In genomic region chr9:95176755-95177319, GRCh38 we compare ENCODE assay signal across 15 cellular contexts.
A peak's percentile ranks its signal among the peaks of the same experiment; 100 is the strongest.
DNase-seq lines count a peak whose midpoint lies in the region; ATAC-seq, FAIRE-seq and TF ChIP-seq lines count a peak whose summit lies in the region.
"Had no signal": no experiment of that assay in that cellular context is flagged by ENCODE, and none has a peak within 500 bp of the region (broad histone marks: within the 10 kb centered on the region; RNA-seq: fewer than 3 reads in every experiment).

No MANE protein-coding gene starts in this region.

- H2AFZ ChIP-seq in IMR-90 (replicated peaks; ENCODE audit: low read length, poor library complexity), result no peak overlapping the region
- no peak overlapping the region for H2AFZ ChIP-seq in H9 (ENCODE audit: low read length)

- ATAC-seq in IMR-90 (ENCODE audit: low read depth) (no peak), HG03159 (IDR thresholded peaks at IDR 0.05; ENCODE audit: unreplicated experiment) (no peak)
- ATAC-seq: A549; CD8-positive, alpha-beta T cell had no signal

- no peaks in the 10 kb centered on the region; a peak in 1 of 4 replicates for H3K79me1 ChIP-seq in IMR-90 (ENCODE audit: low read depth in 1 of 2, low read length in 2 of 2)
- no peaks in the 10 kb centered on the region for H3K79me1 ChIP-seq in H9 (ENCODE audit: insufficient read depth, low read depth, low read length, poor library complexity, severe bottlenecking)

- TF ChIP-seq CTCF in IMR-90 (conservative IDR thresholded peaks at IDR 0.05; ENCODE audit: low read depth, low read length) (no peak), H9 (conservative IDR thresholded peaks at IDR 0.05) (no peak)

- H3K36me3 ChIP-seq in IMR-90 (ENCODE audit: control insufficient read depth, insufficient read depth, low read length) (no peaks in the 10 kb centered on the region), stomach smooth muscle (ENCODE audit: control insufficient read depth in 2 of 2, insufficient read depth in 2 of 2, low read length in 2 of 2) (no peaks in the 10 kb centered on the region)

- H4K91ac ChIP-seq in IMR-90 (ENCODE audit: insufficient read depth, low read depth, low read length), result no peak overlapping the region
- H4K91ac ChIP-seq in H9 (ENCODE audit: insufficient read length, low read depth, low read length), result no peak overlapping the region

- no peak overlapping the region for H3K9ac ChIP-seq in IMR-90 (ENCODE audit: low read depth, low read length)
- no peak overlapping the region for H3K9ac ChIP-seq in stomach smooth muscle (ENCODE audit: low read length in 2 of 2)
- no peak overlapping the region for H3K9ac ChIP-seq in H9 (ENCODE audit: extremely low read depth, insufficient read length, low read length)

- in situ Hi-C loops in IMR-90 (cut with MboI; ENCODE audit: low sequenced_read_pairs), result no loop called here

- H3K27me3 ChIP-seq in IMR-90 (ENCODE audit: control insufficient read depth, insufficient read depth, low read length) (no peaks in the 10 kb centered on the region), stomach smooth muscle (ENCODE audit: control insufficient read depth in 1 of 2, insufficient read depth in 2 of 2, low read length in 2 of 2) (no peaks in the 10 kb centered on the region), H9 (ENCODE audit: insufficient read depth, low read length) (no peaks in the 10 kb centered on the region)

- no peak for TF ChIP-seq POLR2A in IMR-90 (IDR thresholded peaks at IDR 0.05; ENCODE audit: low read depth, low read length)

- dilution Hi-C loops in IMR-90 (cut with HindIII; ENCODE audit: low sequenced_read_pairs, unreplicated experiment), result no loop called here

- H2BK120ac ChIP-seq in IMR-90 (ENCODE audit: low read depth, low read length), result no peak overlapping the region
- no peak overlapping the region for H2BK120ac ChIP-seq in H9 (ENCODE audit: low read depth, low read length, poor library complexity, severe bottlenecking)

- H3K4me1 ChIP-seq in IMR-90 (ENCODE audit: control insufficient read depth, insufficient read depth, low read length) (no peaks in the 10 kb centered on the region), stomach smooth muscle (ENCODE audit: control insufficient read depth, insufficient read depth, low read length) (peaks cover 7% of the 10 kb centered on the region), H9 (ENCODE audit: insufficient read depth, low read length) (peaks cover 3% of the 10 kb centered on the region; the same call in 1 of the 2 replicates)
- H3K4me1 ChIP-seq: A549 had no signal

- H3K4me3 Mint-ChIP-seq in H9, result no peak overlapping the region
- H3K4me3 Mint-ChIP-seq: CD14-positive monocyte; CD8-positive, alpha-beta T cell; IgD-negative memory B cell had no signal

- TF ChIP-seq RAD21 in IMR-90 (IDR thresholded peaks at IDR 0.05; ENCODE audit: low read length), result no peak

- H3K4ac ChIP-seq in IMR-90 (ENCODE audit: low read depth, low read length) (peak overlapping the region; percentile 16; the same call in 1 of the 2 replicates), H9 (ENCODE audit: low read depth, low read length) (no peak overlapping the region)

- H3K4me2 ChIP-seq in IMR-90 (ENCODE audit: low read depth, low read length) (no peak overlapping the region), H9 (ENCODE audit: insufficient read depth, insufficient read length, low read length) (no peak overlapping the region)
- H3K4me2 ChIP-seq: A549 had no signal

- H3K9me3 ChIP-seq in IMR-90 (ENCODE audit: control insufficient read depth, insufficient read depth, low read length), result no peaks in the 10 kb centered on the region
- no peaks in the 10 kb centered on the region for H3K9me3 ChIP-seq in stomach smooth muscle (ENCODE audit: control insufficient read depth in 2 of 2, low read length in 2 of 2)
- H3K9me3 ChIP-seq in H9 (ENCODE audit: control insufficient read depth, low read depth, low read length), result no peaks in the 10 kb centered on the region
- H3K9me3 ChIP-seq: A549 had no signal

- 88% methylated on average over 2 of the region's 4 CpGs; no CpG with 5 or more reads in 1 of the 2 experiments for WGBS in IMR-90 (ENCODE audit: extremely low coverage in 2 of 2, insufficient read length in 1 of 2), 2 experiments
- WGBS in H9 (ENCODE audit: extremely low coverage, insufficient read length, low lambda C conversion rate), result no CpG with 5 or more reads among the region's 4 CpGs

- no peak overlapping the region for H3K14ac ChIP-seq in IMR-90 (replicated peaks; ENCODE audit: low read depth, low read length)
- H3K14ac ChIP-seq in H9 (ENCODE audit: insufficient read depth, low read length), result no peak overlapping the region

- H4K20me1 ChIP-seq in IMR-90 (ENCODE audit: insufficient read depth, low read length), result no peaks in the 10 kb centered on the region
- peaks cover 3% of the 10 kb centered on the region for H4K20me1 ChIP-seq in H9 (ENCODE audit: control insufficient read depth, insufficient read depth, insufficient read length)

- H3K4me1 Mint-ChIP-seq in H9, result peaks cover 17% of the 10 kb centered on the region in 2 experiments
- H3K4me1 Mint-ChIP-seq: CD14-positive monocyte, IgD-negative memory B cell had no signal

- DNase-seq in IMR-90 (no peak), NCI-H2171 treated with DMSO at 0.1 percent for 48 hours (lab: John Stamatoyannopoulos, UW) (peak; percentile 65), H9 (no peak), NCI-H748 treated with DMSO at 0.1 percent for 48 hours (lab: John Stamatoyannopoulos, UW) (no peak)
- DNase-seq: CD8-positive, alpha-beta T cell; COR-L47; DMS53; GF-D8 had no signal

- no peak overlapping the region for H3K18ac ChIP-seq in IMR-90 (ENCODE audit: low read depth, low read length)
- no peak overlapping the region for H3K18ac ChIP-seq in H9 (ENCODE audit: insufficient read length, low read depth, low read length)

- FAIRE-seq in islet of Langerhans (lab: Jason Lieb, UNC), result peak; percentile 99
- FAIRE-seq: A549, D721Med had no signal

- H3K23me2 ChIP-seq in H9 (ENCODE audit: insufficient read length, low read depth, low read length, poor library complexity, severe bottlenecking), result no peaks in the 10 kb centered on the region

- H2AK5ac ChIP-seq in IMR-90 (ENCODE audit: low read depth, low read length), result no peak overlapping the region
- H2AK5ac ChIP-seq in H9 (ENCODE audit: insufficient read length, low read length), result no peak overlapping the region

- POLR2A ChIA-PET in IMR-90 (lab: Charles Lee; ENCODE audit: unreplicated experiment), result interaction anchor here (0.6 kb wide), 1 partner anchor 296 kb away, joined by 4 read pairs; no protein-coding TSS in a partner anchor

- no peaks in the 10 kb centered on the region for H3K9me3 Mint-ChIP-seq in H9
- H3K9me3 Mint-ChIP-seq: CD14-positive monocyte; CD8-positive, alpha-beta T cell; IgD-negative memory B cell had no signal

- no peak overlapping the region for H4K5ac ChIP-seq in IMR-90 (ENCODE audit: low read depth, low read length)
- H4K5ac ChIP-seq in H9 (ENCODE audit: insufficient read length, low read depth, low read length), result no peak overlapping the region

- intact Hi-C loops in IMR-90 (cut with micrococcal nuclease), result no loop called here

- no peaks in the 10 kb centered on the region for H3K36me3 Mint-ChIP-seq in H9 (ENCODE audit: insufficient read depth in 1 of 3, low read depth in 3 of 3)
- H3K36me3 Mint-ChIP-seq: CD14-positive monocyte; CD8-positive, alpha-beta T cell; IgD-negative memory B cell had no signal

- no peak overlapping the region for H3T11ph ChIP-seq in H9 (ENCODE audit: low read length)

- peaks cover 2% of the 10 kb centered on the region; the same call in 1 of the 2 replicates for H3K9me1 ChIP-seq in IMR-90 (ENCODE audit: insufficient read depth, low read length)

- H2BK20ac ChIP-seq in IMR-90 (ENCODE audit: low read depth, low read length), result no peak overlapping the region
- H2BK20ac ChIP-seq in H9 (ENCODE audit: low read depth, low read length, poor library complexity, severe bottlenecking), result no peak overlapping the region

- H3K79me2 ChIP-seq in H9 (ENCODE audit: insufficient read depth, low read length), result no peaks in the 10 kb centered on the region

- no peaks in the 10 kb centered on the region for H3K27me3 Mint-ChIP-seq in H9 (ENCODE audit: low read depth)
- H3K27me3 Mint-ChIP-seq: IgD-negative memory B cell had no signal

- H3K56ac ChIP-seq in IMR-90 (ENCODE audit: extremely low read depth, insufficient read depth, low read length) (no peak overlapping the region), H9 (ENCODE audit: insufficient read length, low read depth, low read length) (no peak overlapping the region)

- no peak overlapping the region for H2AK9ac ChIP-seq in IMR-90 (replicated peaks; ENCODE audit: low read depth, low read length, poor library complexity)

- H2BK5ac ChIP-seq in IMR-90 (ENCODE audit: low read depth, low read length, poor library complexity, severe bottlenecking), result no peak overlapping the region
- no peak overlapping the region for H2BK5ac ChIP-seq in H9 (ENCODE audit: insufficient read length, low read length)

- no peak overlapping the region for H2BK12ac ChIP-seq in H9 (ENCODE audit: insufficient read length, low read depth, low read length)

- no peak overlapping the region for H3K27ac Mint-ChIP-seq in H9
- H3K27ac Mint-ChIP-seq: CD8-positive, alpha-beta T cell; IgD-negative memory B cell had no signal

- CTCF ChIA-PET in IMR-90 (lab: Yijun Ruan, JAX), result no interaction called here

- H3K27ac ChIP-seq in IMR-90 (ENCODE audit: insufficient read depth, low read length) (no peak overlapping the region), stomach smooth muscle (ENCODE audit: low read length) (peak overlapping the region; percentile 50), H9 (ENCODE audit: insufficient read length, low read depth, low read length) (no peak overlapping the region)
- H3K27ac ChIP-seq: A549 had no signal

- H3K23ac ChIP-seq in IMR-90 (ENCODE audit: low read depth, low read length) (no peak overlapping the region), H9 (ENCODE audit: insufficient read length, low read depth, low read length) (no peak overlapping the region)

- H2BK15ac ChIP-seq in IMR-90 (ENCODE audit: low read depth, low read length) (no peak overlapping the region), H9 (ENCODE audit: low read depth, low read length) (no peak overlapping the region)

- H3K4me3 ChIP-seq in IMR-90 (ENCODE audit: insufficient read depth, low read depth, low read length), result no peak overlapping the region
- H3K4me3 ChIP-seq in stomach smooth muscle (ENCODE audit: low read length in 2 of 2), result no peak overlapping the region
- H3K4me3 ChIP-seq: A549 had no signal

- H4K8ac ChIP-seq in IMR-90 (ENCODE audit: low read depth in 2 of 2, low read length in 2 of 2) (no peak overlapping the region; a peak in 1 of 4 replicates), H9 (replicated peaks; ENCODE audit: insufficient read length, low read depth, low read length) (no peak overlapping the region)

- no TSS peak for BruUV-seq in IMR-90 (replicated peaks; lab: Mats Ljungman, UMichigan)

TF ChIP-seq in IMR-90, 13 proteins besides CTCF, POLR2A, EP300 and RAD21 (continues in another document):
- TF ChIP-seq RFX5 (IDR thresholded peaks at IDR 0.05; ENCODE audit: low read depth, low read length) (no peak), MXI1 (IDR thresholded peaks at IDR 0.05; ENCODE audit: borderline replicate concordance, low read depth, low read length) (no peak), NFE2L2 (IDR thresholded peaks at IDR 0.05; ENCODE audit: low read depth, low read length) (no peak), RCOR1 (IDR thresholded peaks at IDR 0.05; ENCODE audit: insufficient replicate concordance, low read length) (no peak), FOS (IDR thresholded peaks at IDR 0.05; ENCODE audit: low read depth, low read length) (no peak), CEBPB (IDR thresholded peaks at IDR 0.05; ENCODE audit: low read depth, low read length) (no peak)
